In the genomic region with DNA sequence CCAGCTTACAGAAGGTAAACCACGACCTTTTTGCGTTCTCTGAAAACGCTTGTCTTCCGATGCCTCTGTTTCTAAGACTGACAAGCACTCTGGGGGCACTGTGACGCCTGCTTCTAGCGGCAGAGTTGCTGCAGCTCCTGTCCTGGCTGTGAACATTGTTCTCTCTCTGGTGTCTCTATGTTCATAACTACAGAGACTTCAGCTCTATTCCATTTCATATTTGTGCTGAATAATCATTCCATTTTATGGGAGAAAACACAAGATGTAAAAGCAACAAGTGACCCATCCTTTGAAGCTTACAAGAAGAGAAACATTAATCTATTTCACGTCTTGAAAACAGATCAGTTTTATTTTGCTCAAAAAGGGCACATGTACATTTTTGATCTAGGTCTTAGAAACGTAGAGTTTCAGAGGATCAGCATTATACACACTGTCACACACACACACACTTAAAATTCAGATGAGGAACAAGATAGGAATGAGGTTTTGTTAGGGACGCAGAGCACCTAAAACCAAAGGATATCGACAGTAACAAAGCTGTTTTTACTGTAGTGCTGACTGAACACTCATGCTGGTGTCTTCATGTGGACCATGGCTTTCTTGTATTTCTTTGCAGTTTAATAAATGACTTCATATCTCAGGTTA, we compare ENCODE assay signal across 8 cellular contexts. TPM values are rescaled to one million over a fixed set of nuclear protein-coding genes. Genes with fewer than 3 reads are reported as not detected.
DNase-seq lines count a peak whose midpoint lies in the region; ATAC-seq and TF ChIP-seq lines count a peak whose summit lies in the region.

No MANE protein-coding gene starts in this region.

- in situ Hi-C loops in KBM-7 (cut with MboI; ENCODE audit: low pct_unique_long_range_greater_than_20kb, low sequenced_read_pairs), result no loop called here

- no peak overlapping the region for H3K27ac ChIP-seq in gastroesophageal sphincter

- H3K4me1 ChIP-seq in gastroesophageal sphincter, result peaks cover 0 to 13% (median 0%) of the 10 kb centered on the region in 3 donors

- peak; percentile 34 for ATAC-seq in GM18909 (IDR thresholded peaks at IDR 0.05; ENCODE audit: poor library complexity, unreplicated experiment)
- no peak for ATAC-seq in gastroesophageal sphincter
- ATAC-seq in GM19328 (IDR thresholded peaks at IDR 0.05; ENCODE audit: unreplicated experiment), result no peak

- H3K4me3 Mint-ChIP-seq in activated T-cell treated with anti-CD3 and anti-CD28 coated beads, Interleukin-2, amount 50 U/mL, for 24 hours, result peak overlapping the region; percentile 88

- H3K9me3 ChIP-seq in gastroesophageal sphincter, result no peaks in the 10 kb centered on the region

- peaks cover 67% of the 10 kb centered on the region for H3K27me3 ChIP-seq in gastroesophageal sphincter

- DNase-seq in KBM-7 (peak; percentile 48), DMS 273 (lab: John Stamatoyannopoulos, UW; ENCODE audit: unreplicated experiment) (no peak), occipital lobe (lab: John Stamatoyannopoulos, UW) (no peak)
- DNase-seq in activated T-cell treated with anti-CD3 and anti-CD28 coated beads, Interleukin-2, amount 50 U/mL, for 24 hours, result peak; percentile 75
- DNase-seq in stimulated activated CD4-positive, alpha-beta T cell treated with anti-CD3 and anti-CD28 coated beads, Interleukin-2, amount 100 ng/mL, for 4 hours (ENCODE audit: low read depth), result peak; percentile 59

- H3K9me3 Mint-ChIP-seq in activated T-cell treated with anti-CD3 and anti-CD28 coated beads, Interleukin-2, amount 50 U/mL, for 24 hours, result no peaks in the 10 kb centered on the region

- H3K36me3 Mint-ChIP-seq in activated T-cell treated with anti-CD3 and anti-CD28 coated beads, Interleukin-2, amount 50 U/mL, for 24 hours (ENCODE audit: low read depth), result peaks cover 82% of the 10 kb centered on the region

- no peak for TF ChIP-seq POLR2A in gastroesophageal sphincter (IDR thresholded peaks at IDR 0.05)

- no peak for TF ChIP-seq EP300 in gastroesophageal sphincter (IDR thresholded peaks at IDR 0.05)

- TF ChIP-seq CTCF in gastroesophageal sphincter (IDR thresholded peaks at IDR 0.05), result no peak

- H3K4me3 ChIP-seq in gastroesophageal sphincter, result no peak overlapping the region

- peak overlapping the region; percentile 96 for H3K27ac Mint-ChIP-seq in activated T-cell treated with anti-CD3 and anti-CD28 coated beads, Interleukin-2, amount 50 U/mL, for 24 hours

- H3K27me3 Mint-ChIP-seq in activated T-cell treated with anti-CD3 and anti-CD28 coated beads, Interleukin-2, amount 50 U/mL, for 24 hours, result no peaks in the 10 kb centered on the region

- no peaks in the 10 kb centered on the region for H3K36me3 ChIP-seq in gastroesophageal sphincter

- WGBS in gastroesophageal sphincter (ENCODE audit: low coverage in 1 of 2), 2 donors, result 35 to 41% methylated on average over 9 to 10 of the region's 10 CpGs

- H3K4me1 Mint-ChIP-seq in activated T-cell treated with anti-CD3 and anti-CD28 coated beads, Interleukin-2, amount 50 U/mL, for 24 hours (ENCODE audit: low read depth), result peaks cover 25% of the 10 kb centered on the region

RNA-seq across cellular contexts. Expression of a gene that starts 3.0 kb away (rescaled TPM):
- 10 to 100 TPM in 1 of 4 donors, 1 to 10 TPM in 3; 2.5 to 14.1 (median 5.9) TPM for total RNA-seq in gastroesophageal sphincter
- 2.3 TPM for total RNA-seq in occipital lobe

Comparison
In these comparisons a context has a peak if more than half of its experiments do, and no peak if none do; other contexts are left out.
1. DNase-seq: peak in KBM-7 (single experiment), activated T-cell treated with anti-CD3 and anti-CD28 coated beads, Interleukin-2, amount 50 U/mL, for 24 hours (single experiment) and stimulated activated CD4-positive, alpha-beta T cell treated with anti-CD3 and anti-CD28 coated beads, Interleukin-2, amount 100 ng/mL, for 4 hours (single experiment); none in DMS 273 (single experiment) and occipital lobe (single experiment).